Comparison of ENCODE assay signal across 38 cellular contexts in genomic region chr9:121466142-121466541, GRCh38. TPM values are rescaled to one million over a fixed set of nuclear protein-coding genes. Genes with fewer than 3 reads are reported as not detected.
"Had no signal": no experiment of that assay in that cellular context is flagged by ENCODE, and none has a peak within 500 bp of the region (broad histone marks: within the 10 kb centered on the region; RNA-seq: fewer than 3 reads in every experiment).

No MANE protein-coding gene starts in this region.

- DNase-seq: Karpas-422, Kasumi-1, KG1, MM.1S, MV-4-11, NCI-H1048, NCI-H1092, NCI-H1092 treated with DMSO at 0.1 percent for 48 hours, NCI-H1105, NCI-H1105 treated with DMSO at 0.1 percent for 48 hours, NCI-H1417, NCI-H1417 treated with DMSO at 0.1 percent for 48 hours, NCI-H1436, NCI-H1436 treated with DMSO at 0.1 percent for 48 hours, NCI-H146, NCI-H1694, NCI-H1694 treated with DMSO at 0.1 percent for 48 hours, NCI-H187, NCI-H187 treated with DMSO at 0.1 percent for 48 hours, NCI-H1930, NCI-H2029, NCI-H2029 treated with DMSO at 0.1 percent for 48 hours, NCI-H2081, NCI-H2081 treated with DMSO at 0.1 percent for 48 hours, NCI-H2107, NCI-H2171, NCI-H2171 treated with DMSO at 0.1 percent for 48 hours, NCI-H2227 treated with DMSO at 0.1 percent for 48 hours, NCI-H226, NCI-H345, NCI-H446, NCI-H446 treated with DMSO at 0.1 percent for 48 hours had no signal

- H3K4me3 ChIP-seq: MG63 had no signal

- H3K36me3 ChIP-seq: MG63 had no signal

- H3K9me3 ChIP-seq: MG63 had no signal

- H3K27me3 ChIP-seq: MG63 had no signal

- H3K27ac ChIP-seq: KMS-11 had no signal

RNA-seq across cellular contexts. Expression of gene GGTA1, which starts 33.5 kb away (rescaled TPM):
- total RNA-seq: LHCN-M2, M059J, MCF 10A, NCI-H460 had no signal
